ENCODE assay signal across 8 cellular contexts in genomic region chr7:140003913-140004382, GRCh38. TPM values are rescaled to one million over a fixed set of nuclear protein-coding genes. Genes with fewer than 3 reads are reported as not detected.
A peak's percentile ranks its signal among the peaks of the same experiment; 100 is the strongest.
DNase-seq lines count a peak whose midpoint lies in the region; ATAC-seq lines count a peak whose summit lies in the region.

No MANE protein-coding gene starts in this region.

- no peak overlapping the region for H3K4me3 Mint-ChIP-seq in activated T-helper 2 cell treated with anti-CD3 and anti-CD28 coated beads, Interferon-gamma antibody, Interleukin-2, Interleukin-4, amounts not matched to agents 10 μg/mL and 5 μg/mL and 100 μg/mL, durations not matched to agents 14 hours and 24 hours and 36 hours (ENCODE audit: low read depth)

- H3K27ac Mint-ChIP-seq in activated T-helper 2 cell treated with anti-CD3 and anti-CD28 coated beads, Interferon-gamma antibody, Interleukin-2, Interleukin-4, amounts not matched to agents 10 μg/mL and 5 μg/mL and 100 μg/mL, durations not matched to agents 14 hours and 24 hours and 36 hours = no peak overlapping the region

- DNase-seq in ACHN = peak; percentile 79
- DNase-seq in ELR (ENCODE audit: low read depth) = peak; percentile 75
- peak; percentile 82 for DNase-seq in MV-4-11 (lab: John Stamatoyannopoulos, UW)
- DNase-seq in activated T-helper 2 cell treated with anti-CD3 and anti-CD28 coated beads, Interferon-gamma antibody, Interleukin-2, Interleukin-4, amounts not matched to agents 10 μg/mL and 5 μg/mL and 100 μg/mL, durations not matched to agents 14 hours and 24 hours and 36 hours (ENCODE audit: low spot score) = peak; percentile 19
- peak; percentile 51 for DNase-seq in iPS DF 4.7 (ENCODE audit: extremely low read depth, low spot score)
- DNase-seq in stimulated activated CD4-positive, alpha-beta T cell treated with anti-CD3 and anti-CD28 coated beads, Interleukin-2, amount 100 ng/mL, for 48 hours = peak; percentile 31 to 35

- in situ Hi-C loops in ACHN (cut with HindIII; ENCODE audit: low pct_ligation_motif_present, low pct_unique_long_range_greater_than_20kb, low sequenced_read_pairs) = loop anchor here (25.0 kb wide), 2 partner anchors 392 to 517 kb away; partner anchors contain the start of gene KLRG2

- H3K9me3 Mint-ChIP-seq in activated T-helper 2 cell treated with anti-CD3 and anti-CD28 coated beads, Interferon-gamma antibody, Interleukin-2, Interleukin-4, amounts not matched to agents 10 μg/mL and 5 μg/mL and 100 μg/mL, durations not matched to agents 14 hours and 24 hours and 36 hours = no peaks in the 10 kb centered on the region

- intact Hi-C loops in activated T-helper 2 cell treated with anti-CD3 and anti-CD28 coated beads, Interferon-gamma antibody, Interleukin-2, Interleukin-4, amounts not matched to agents 10 μg/mL and 5 μg/mL and 100 μg/mL, durations not matched to agents 14 hours and 24 hours and 36 hours (cut with micrococcal nuclease) = loop anchor here (1.0 to 10.0 kb wide), 5 partner anchors 227 to 569 kb away; partner anchors contain the start of gene HIPK2

- no peaks in the 10 kb centered on the region for H3K36me3 Mint-ChIP-seq in activated T-helper 2 cell treated with anti-CD3 and anti-CD28 coated beads, Interferon-gamma antibody, Interleukin-2, Interleukin-4, amounts not matched to agents 10 μg/mL and 5 μg/mL and 100 μg/mL, durations not matched to agents 14 hours and 24 hours and 36 hours (ENCODE audit: low read depth)

- H3K4me1 Mint-ChIP-seq in activated T-helper 2 cell treated with anti-CD3 and anti-CD28 coated beads, Interferon-gamma antibody, Interleukin-2, Interleukin-4, amounts not matched to agents 10 μg/mL and 5 μg/mL and 100 μg/mL, durations not matched to agents 14 hours and 24 hours and 36 hours (ENCODE audit: low read depth) = no peaks in the 10 kb centered on the region

- ATAC-seq in GM18873 (IDR thresholded peaks at IDR 0.05; ENCODE audit: low FRiP score, unreplicated experiment) = no peak
- no peak for ATAC-seq in HG02870 (IDR thresholded peaks at IDR 0.05; ENCODE audit: unreplicated experiment)

- no peaks in the 10 kb centered on the region for H3K27me3 Mint-ChIP-seq in activated T-helper 2 cell treated with anti-CD3 and anti-CD28 coated beads, Interferon-gamma antibody, Interleukin-2, Interleukin-4, amounts not matched to agents 10 μg/mL and 5 μg/mL and 100 μg/mL, durations not matched to agents 14 hours and 24 hours and 36 hours (ENCODE audit: low read depth)

RNA-seq across cellular contexts. Expression of gene PARP12, which starts 58.8 kb away (rescaled TPM):
- 23.6 and 24.6 TPM in 2 replicates for total RNA-seq in activated T-helper 2 cell treated with anti-CD3 and anti-CD28 coated beads, Interferon-gamma antibody, Interleukin-2, Interleukin-4, amounts not matched to agents 10 μg/mL and 5 μg/mL and 100 μg/mL, durations not matched to agents 14 hours and 24 hours and 36 hours

Comparison
In these comparisons a context has a peak if more than half of its experiments do, and no peak if none do; other contexts are left out.
1. DNase-seq: peak in every context shown above with its lines; median percentile 82 in MV-4-11; 79 in ACHN; 75 in ELR; 51 in iPS DF 4.7; 33 in stimulated activated CD4-positive, alpha-beta T cell treated with anti-CD3 and anti-CD28 coated beads, Interleukin-2, amount 100 ng/mL, for 48 hours; 19 in activated T-helper 2 cell treated with anti-CD3 and anti-CD28 coated beads, Interferon-gamma antibody, Interleukin-2, Interleukin-4, amounts not matched to agents 10 μg/mL and 5 μg/mL and 100 μg/mL, durations not matched to agents 14 hours and 24 hours and 36 hours.